ENCODE assay signal across 22 cellular contexts in genomic region chr5:586751-587285, GRCh38. TPM values are rescaled to one million over a fixed set of nuclear protein-coding genes. Genes with fewer than 3 reads are reported as not detected.
DNase-seq lines count a peak whose midpoint lies in the region; ATAC-seq, FAIRE-seq and TF ChIP-seq lines count a peak whose summit lies in the region.
"Had no signal": no experiment of that assay in that cellular context is flagged by ENCODE, and none has a peak within 500 bp of the region (broad histone marks: within the 10 kb centered on the region; RNA-seq: fewer than 3 reads in every experiment).

No MANE protein-coding gene starts in this region.

- no peaks in the 10 kb centered on the region for H3K4me1 ChIP-seq in heart left ventricle
- H3K4me1 ChIP-seq in RWPE2 (ENCODE audit: insufficient read depth, poor library complexity, severe bottlenecking): no peaks in the 10 kb centered on the region
- H3K4me1 ChIP-seq in right lobe of liver: no peaks in the 10 kb centered on the region

- H3K4me3 ChIP-seq in heart left ventricle (no peak overlapping the region), RWPE2 (ENCODE audit: severe bottlenecking) (no peak overlapping the region), right lobe of liver (no peak overlapping the region)
- H3K4me3 ChIP-seq: GM12878, HAP-1 had no signal

- WGBS in heart left ventricle, 4 donors: 62 to 86% (median 69%) methylated on average over 3 to 9 of the region's 9 CpGs
- no CpG with 5 or more reads among the region's 9 CpGs for WGBS in right lobe of liver (ENCODE audit: insufficient coverage, low coverage, low lambda C conversion rate, missing lambda C conversion rate)

- H3K27me3 ChIP-seq in heart left ventricle (peaks cover 0 to 25% (median under 1%) of the 10 kb centered on the region in 9 donors), RWPE2 (ENCODE audit: insufficient read depth, poor library complexity, severe bottlenecking) (peaks cover 42% of the 10 kb centered on the region), right lobe of liver (no peaks in the 10 kb centered on the region)

- TF ChIP-seq CTCF in heart left ventricle (IDR thresholded peaks at IDR 0.05) (no peak), RWPE2 (IDR thresholded peaks at IDR 0.05; ENCODE audit: poor library complexity, severe bottlenecking) (no peak), right lobe of liver (IDR thresholded peaks at IDR 0.05) (peak in 1 of 4 donors; percentile 25)

- H3K4me3 Mint-ChIP-seq in T-helper 2 cell treated with Interferon-gamma antibody and Interleukin-4, amounts not matched to agents 5 μg/mL and 100 μg/mL, for 36 hours: no peak overlapping the region
- H3K4me3 Mint-ChIP-seq: activated CD4-positive, alpha-beta memory T cell treated with anti-CD3 and anti-CD28 coated beads for 36 hours had no signal

- H3K27ac Mint-ChIP-seq in T-helper 2 cell treated with Interferon-gamma antibody and Interleukin-4, amounts not matched to agents 5 μg/mL and 100 μg/mL, for 36 hours: no peak overlapping the region
- H3K27ac Mint-ChIP-seq: activated CD4-positive, alpha-beta memory T cell treated with anti-CD3 and anti-CD28 coated beads for 36 hours; progenitor cell of endocrine pancreas had no signal

- H3K9me3 ChIP-seq in heart left ventricle (no peaks in the 10 kb centered on the region), RWPE2 (ENCODE audit: severe bottlenecking) (peaks cover 3% of the 10 kb centered on the region), right lobe of liver (no peaks in the 10 kb centered on the region)
- H3K9me3 ChIP-seq: HAP-1 had no signal

- DNase-seq in cardiac septum (ENCODE audit: low spot score): peak; percentile 54
- no peak for DNase-seq in heart left ventricle
- DNase-seq in RWPE2 (ENCODE audit: low spot score): peak; percentile 57
- no peak for DNase-seq in right lobe of liver
- DNase-seq in urothelium cell line (ENCODE audit: low spot score): peak; percentile 32
- DNase-seq in T-helper 2 cell treated with Interferon-gamma antibody and Interleukin-4, amounts not matched to agents 5 μg/mL and 100 μg/mL, for 36 hours (ENCODE audit: low spot score): no peak
- DNase-seq: activated CD4-positive, alpha-beta memory T cell treated with anti-CD3 and anti-CD28 coated beads for 36 hours; caudate nucleus; foreskin melanocyte; left colon; MM.1S; NCI-H1930; NCI-H524; OCI-M1; stimulated activated CD4-positive, alpha-beta T cell treated with anti-CD3 and anti-CD28 coated beads, Interleukin-12 subunit alpha, Interleukin-12 subunit beta, amount 100 ng/mL, for 4 hours; stimulated activated naive CD4-positive, alpha-beta T cell had no signal

- no peaks in the 10 kb centered on the region for H3K4me1 Mint-ChIP-seq in T-helper 2 cell treated with Interferon-gamma antibody and Interleukin-4, amounts not matched to agents 5 μg/mL and 100 μg/mL, for 36 hours (ENCODE audit: low read depth)

- intact Hi-C loops in cardiac septum (cut with DNase I): no loop called here
- intact Hi-C loops in heart left ventricle (cut with DNase I): no loop called here
- intact Hi-C loops in right lobe of liver (cut with DNase I): no loop called here

- TF ChIP-seq POLR2A in heart left ventricle (IDR thresholded peaks at IDR 0.05) (no peak), right lobe of liver (IDR thresholded peaks at IDR 0.05) (no peak)

- H3K27ac ChIP-seq in heart left ventricle (no peak overlapping the region), RWPE2 (ENCODE audit: poor library complexity, severe bottlenecking) (no peak overlapping the region), right lobe of liver (no peak overlapping the region)

- H3K36me3 ChIP-seq in heart left ventricle: no peaks in the 10 kb centered on the region
- no peaks in the 10 kb centered on the region for H3K36me3 ChIP-seq in RWPE2 (ENCODE audit: low read depth)
- no peaks in the 10 kb centered on the region for H3K36me3 ChIP-seq in right lobe of liver
- H3K36me3 ChIP-seq: HAP-1 had no signal

- no peak for FAIRE-seq in urothelium cell line (lab: Jason Lieb, UNC)
- FAIRE-seq: endometrium, GM12878 had no signal

- ATAC-seq in heart left ventricle: no peak
- ATAC-seq in RWPE2 (ENCODE audit: low read depth): peak; percentile 30; the same call in 2 of the 3 replicates
- peak; percentile 32 to 61 (median 48) for ATAC-seq in right lobe of liver
- ATAC-seq in HG03442 (IDR thresholded peaks at IDR 0.05; ENCODE audit: unreplicated experiment): no peak
- no peak for ATAC-seq in HG02981 (IDR thresholded peaks at IDR 0.05; ENCODE audit: unreplicated experiment)
- ATAC-seq: GM12878, left colon had no signal

- no peaks in the 10 kb centered on the region for H3K36me3 Mint-ChIP-seq in T-helper 2 cell treated with Interferon-gamma antibody and Interleukin-4, amounts not matched to agents 5 μg/mL and 100 μg/mL, for 36 hours (ENCODE audit: low read depth)
- H3K36me3 Mint-ChIP-seq: activated CD4-positive, alpha-beta memory T cell treated with anti-CD3 and anti-CD28 coated beads for 36 hours had no signal

- H3K27me3 Mint-ChIP-seq in T-helper 2 cell treated with Interferon-gamma antibody and Interleukin-4, amounts not matched to agents 5 μg/mL and 100 μg/mL, for 36 hours (ENCODE audit: low read depth): peaks cover 20% of the 10 kb centered on the region

- peaks cover 8% of the 10 kb centered on the region for H3K9me3 Mint-ChIP-seq in T-helper 2 cell treated with Interferon-gamma antibody and Interleukin-4, amounts not matched to agents 5 μg/mL and 100 μg/mL, for 36 hours

RNA-seq across cellular contexts. Expression of gene CEP72, which starts 25.3 kb away (rescaled TPM):
- 0.86 TPM for total RNA-seq in cardiac septum
- total RNA-seq in heart left ventricle: 1 to 10 TPM in 7 of 9 donors, under 1 TPM in 2; 0.58 to 4.1 (median 1.5) TPM
- polyA plus RNA-seq in heart left ventricle: 1 to 10 TPM; 1.6 to 1.7 TPM
- 1 to 10 TPM; 3.4 to 6.0 (median 4.2) TPM for total RNA-seq in right lobe of liver

Comparison
In these comparisons a context has a peak if more than half of its experiments do, and no peak if none do; other contexts are left out.
1. DNase-seq: peak in cardiac septum (single experiment), RWPE2 (single experiment) and urothelium cell line (single experiment); none in heart left ventricle (0 of 5), right lobe of liver (0 of 3) and T-helper 2 cell treated with Interferon-gamma antibody and Interleukin-4, amounts not matched to agents 5 μg/mL and 100 μg/mL, for 36 hours (single experiment).
2. ATAC-seq: peak in RWPE2 (single experiment) and right lobe of liver (4 of 4); none in heart left ventricle (0 of 4), HG03442 (single experiment) and HG02981 (single experiment).